Comparison of ENCODE assay signal across 29 cellular contexts in genomic region chr13:31365630-31366029, GRCh38.
"Had no signal": no experiment of that assay in that cellular context is flagged by ENCODE, and none has a peak within 500 bp of the region (broad histone marks: within the 10 kb centered on the region; RNA-seq: fewer than 3 reads in every experiment).

No MANE protein-coding gene starts in this region.

- DNase-seq: activated effector memory CD4-positive, alpha-beta T cell treated with anti-CD3 and anti-CD28 coated beads, Interleukin-2, amount 50 U/mL, for 16 hours; activated effector memory CD4-positive, alpha-beta T cell treated with Interleukin-2 at 50 U/mL for 16 hours; activated gamma-delta T cell; activated gamma-delta T cell treated with Interleukin-2 at 50 U/mL for 16 hours; activated naive CD4-positive, alpha-beta T cell; activated naive CD4-positive, alpha-beta T cell treated with anti-CD3 and anti-CD28 coated beads for 36 hours; activated naive CD4-positive, alpha-beta T cell treated with anti-CD3 and anti-CD28 coated beads, Interleukin-2, amount 10 ng/mL, durations not matched to agents 7 days and 5 days; activated naive CD4-positive, alpha-beta T cell treated with anti-CD3 and anti-CD28 coated beads, Interleukin-2, amount 50 U/mL, for 16 hours; activated naive CD4-positive, alpha-beta T cell treated with Interleukin-2 at 50 U/mL for 16 hours; activated naive CD8-positive, alpha-beta T cell treated with anti-CD3 and anti-CD28 coated beads for 36 hours; activated naive CD8-positive, alpha-beta T cell treated with anti-CD3 and anti-CD28 coated beads, Interleukin-2, amount 10 ng/mL, durations not matched to agents 7 days and 5 days; activated naive CD8-positive, alpha-beta T cell treated with anti-CD3 and anti-CD28 coated beads, Interleukin-2, amount 50 U/mL, for 24 hours; activated T-cell treated with anti-CD3 and anti-CD28 coated beads, Interleukin-2, amount 50 U/mL, for 24 hours; activated T-cell treated with anti-CD3 and anti-CD28 coated beads, Interleukin-2, amount 50 U/mL, for 4 hours; activated T-cell treated with anti-CD3 and anti-CD28 coated beads, Interleukin-2, amount 50 U/mL, for 48 hours; activated T-cell treated with anti-CD3 and anti-CD28 coated beads, Interleukin-2, amount 50 U/mL, for 72 hours; adrenal gland; amniotic stem cell; amygdala; anterior cingulate cortex; aorta; body of pancreas; brain microvascular endothelial cell; caudate nucleus; central memory CD4-positive, alpha-beta T cell; cerebellar nuclear complex had no signal

- H3K4me1 ChIP-seq: adrenal gland, ascending aorta, body of pancreas, breast epithelium had no signal

- H3K27ac ChIP-seq: adrenal gland, ascending aorta, body of pancreas, brain microvascular endothelial cell, breast epithelium, cardiac muscle cell had no signal

- H3K4me3 ChIP-seq: adrenal gland, ascending aorta, body of pancreas, breast epithelium, cardiac muscle cell had no signal

- H3K36me3 ChIP-seq: adrenal gland, ascending aorta, brain microvascular endothelial cell, breast epithelium, cardiac muscle cell had no signal

- H3K9me3 ChIP-seq: adrenal gland, ascending aorta had no signal

- H3K27me3 ChIP-seq: adrenal gland, ascending aorta, body of pancreas, brain microvascular endothelial cell, breast epithelium, cardiac muscle cell had no signal
